In genomic region chr6:155587817-155588216, GRCh38 we compare ENCODE assay signal across 33 cellular contexts.
DNase-seq lines count a peak whose midpoint lies in the region; ATAC-seq, FAIRE-seq and TF ChIP-seq lines count a peak whose summit lies in the region.
"Had no signal": no experiment of that assay in that cellular context is flagged by ENCODE, and none has a peak within 500 bp of the region (broad histone marks: within the 10 kb centered on the region; RNA-seq: fewer than 3 reads in every experiment).

No MANE protein-coding gene starts in this region.

- H2AFZ ChIP-seq in HepG2 (ENCODE audit: low read length) (no peak overlapping the region), K562 (ENCODE audit: low read depth, low read length) (no peak overlapping the region)

- TF ChIP-seq EP300 in HepG2 (IDR thresholded peaks at IDR 0.05; ENCODE audit: low read depth in 2 of 2, low read length in 2 of 2): no peak
- no peak for TF ChIP-seq EP300 in HepG2 (CRISPR knock-in tag; IDR thresholded peaks at IDR 0.05; ENCODE audit: borderline replicate concordance)
- no peak for TF ChIP-seq EP300 in K562 (IDR thresholded peaks at IDR 0.05; ENCODE audit: low read length)

- CTCF ChIA-PET in HepG2 (lab: Yijun Ruan, JAX; ENCODE audit: low intra/inter-chr PET ratio, low total read pairs): no interaction called here
- CTCF ChIA-PET in K562 (lab: Yijun Ruan, JAX; ENCODE audit: low intra/inter-chr PET ratio): no interaction called here

- in situ Hi-C loops in HepG2 (cut with HindIII; ENCODE audit: extremely low pct_ligation_motif_present, low pct_unique_long_range_greater_than_20kb) (no loop called here), K562 (cut with MboI) (no loop called here)

- no peak overlapping the region for H3K4me2 ChIP-seq in HepG2 (ENCODE audit: low read depth, low read length)
- H3K4me2 ChIP-seq in K562 (ENCODE audit: insufficient read depth, low read length): no peak overlapping the region
- H3K4me2 ChIP-seq: A549; BLaER1; BLaER1 treated with 17β-estradiol and CSF1 and Interleukin-3, amounts not matched to agents 10 nM and 100 nM had no signal

- H4K20me1 ChIP-seq in HepG2 (ENCODE audit: insufficient read depth, low read length) (no peaks in the 10 kb centered on the region), K562 (replicated peaks; ENCODE audit: control insufficient read depth, insufficient read depth, low read length) (no peaks in the 10 kb centered on the region)
- H4K20me1 ChIP-seq: BLaER1; BLaER1 treated with 17β-estradiol and CSF1 and Interleukin-3, amounts not matched to agents 10 nM and 100 nM had no signal

- DNase-seq in NCI-H82 (lab: John Stamatoyannopoulos, UW) (peak; percentile 38), NCI-H82 treated with DMSO at 0.1 percent for 48 hours (lab: John Stamatoyannopoulos, UW; ENCODE audit: unreplicated experiment) (no peak), HepG2 (ENCODE audit: low spot score) (no peak), right lobe of liver (no peak), K562 (ENCODE audit: extremely low read depth in 1 of 4, low spot score in 3 of 4) (no peak)
- DNase-seq: 8988T; ACHN; AML-193; BE2C; C1 segment of cervical spinal cord; Caco-2; Calu3; CD4-positive, alpha-beta memory T cell; CD4-positive, alpha-beta T cell; CD4-positive, CD25-positive, alpha-beta regulatory T cell; CD8-positive, alpha-beta memory T cell; CD8-positive, alpha-beta T cell; COR-L47; DMS 273 treated with DMSO at 0.1 percent for 48 hours; DMS153; DMS53; DMS79; DMS79 treated with DMSO at 0.1 percent for 48 hours; DND-41; EL had no signal

- no TSS peak for BruUV-seq in HepG2 (replicated peaks; lab: Mats Ljungman, UMichigan)
- BruUV-seq in K562 (replicated peaks; lab: Mats Ljungman, UMichigan): no TSS peak

- H3K9me1 ChIP-seq in K562 (ENCODE audit: control insufficient read depth, insufficient read depth, low read length): no peaks in the 10 kb centered on the region

- H3K27me3 ChIP-seq in HepG2 (ENCODE audit: control insufficient read depth in 1 of 2, insufficient read depth in 2 of 2, low read length in 2 of 2) (0 out of 5 replicates have a peak, but pooled peaks cover 0 to 4% of the 10 kb centered on the region in 2 experiments), right lobe of liver (no peaks in the 10 kb centered on the region), K562 (ENCODE audit: control insufficient read depth in 2 of 2, insufficient read depth in 2 of 2, low read length in 2 of 2) (no peaks in the 10 kb centered on the region)
- H3K27me3 ChIP-seq: BE2C; BLaER1; BLaER1 treated with 17β-estradiol and CSF1 and Interleukin-3, amounts not matched to agents 10 nM and 100 nM had no signal

- H3K36me3 ChIP-seq in HepG2 (replicated peaks in 1 of 2; ENCODE audit: control insufficient read depth in 1 of 2, insufficient read depth in 2 of 2, low read length in 2 of 2) (no peaks in the 10 kb centered on the region), right lobe of liver (no peaks in the 10 kb centered on the region), K562 (ENCODE audit: control insufficient read depth, insufficient read depth, low read length) (no peaks in the 10 kb centered on the region)
- H3K36me3 ChIP-seq: BE2C; BLaER1; BLaER1 treated with 17β-estradiol and CSF1 and Interleukin-3, amounts not matched to agents 10 nM and 100 nM had no signal

- H3K4me1 ChIP-seq in HepG2 (ENCODE audit: insufficient read depth, low read length) (no peaks in the 10 kb centered on the region), right lobe of liver (no peaks in the 10 kb centered on the region), K562 (replicated peaks in 1 of 2; ENCODE audit: control insufficient read depth in 2 of 2, insufficient read depth in 2 of 2, low read length in 2 of 2) (no peaks in the 10 kb centered on the region)
- H3K4me1 ChIP-seq: A549; BE2C; BLaER1 treated with 17β-estradiol and CSF1 and Interleukin-3, amounts not matched to agents 10 nM and 100 nM had no signal

- FAIRE-seq in HepG2 (lab: Jason Lieb, UNC) (no peak), K562 (lab: Jason Lieb, UNC) (no peak)
- FAIRE-seq: A204.1, A549, D721Med had no signal

- ATAC-seq in HepG2 (no peak), right lobe of liver (no peak), K562 (0 out of 3 replicates have a peak, but pooled peaks have one; percentile 31), GM19351 (IDR thresholded peaks at IDR 0.05; ENCODE audit: unreplicated experiment) (no peak)
- ATAC-seq: A549; CD8-positive, alpha-beta T cell had no signal

- no peak for TF ChIP-seq POLR2A in HepG2 (IDR thresholded peaks at IDR 0.05; ENCODE audit: insufficient read depth in 1 of 2, low read depth in 2 of 2, low read length in 2 of 2)
- no peak for TF ChIP-seq POLR2A in right lobe of liver (IDR thresholded peaks at IDR 0.05)
- TF ChIP-seq POLR2A in K562 (conservative IDR thresholded peaks at IDR 0.05): no peak

- H3K9me3 ChIP-seq in HepG2 (ENCODE audit: low read length): no peaks in the 10 kb centered on the region
- H3K9me3 ChIP-seq in right lobe of liver: no peaks in the 10 kb centered on the region
- no peaks in the 10 kb centered on the region for H3K9me3 ChIP-seq in K562 (replicated peaks; ENCODE audit: control insufficient read depth, insufficient read depth, low read depth, low read length)
- H3K9me3 ChIP-seq: A549, BE2C, Caco-2 had no signal

- H3K4me3 ChIP-seq in HepG2 (replicated peaks in 1 of 3; ENCODE audit: insufficient read depth in 1 of 3, low read depth in 2 of 3, low read length in 3 of 3): no peak overlapping the region
- H3K4me3 ChIP-seq in right lobe of liver: no peak overlapping the region
- H3K4me3 ChIP-seq in K562: no peak overlapping the region
- H3K4me3 ChIP-seq: A549; BLaER1; BLaER1 treated with 17β-estradiol and CSF1 and Interleukin-3, amounts not matched to agents 10 nM and 100 nM had no signal

- TF ChIP-seq RAD21 in HepG2 (CRISPR knock-in tag; IDR thresholded peaks at IDR 0.05): no peak
- no peak for TF ChIP-seq RAD21 in K562 (CRISPR knock-in tag; conservative IDR thresholded peaks at IDR 0.05 in 1 of 2, IDR thresholded peaks at IDR 0.05 in 1 of 2)

- H3K9ac ChIP-seq in HepG2 (ENCODE audit: insufficient read depth, low read depth, low read length) (no peak overlapping the region), K562 (ENCODE audit: insufficient read depth in 1 of 2, low read depth in 2 of 2, low read length in 2 of 2) (no peak overlapping the region)
- H3K9ac ChIP-seq: BLaER1; BLaER1 treated with 17β-estradiol and CSF1 and Interleukin-3, amounts not matched to agents 10 nM and 100 nM had no signal

- TF ChIP-seq CTCF in HepG2 (CRISPR knock-in tag; IDR thresholded peaks at IDR 0.05) (no peak), right lobe of liver (IDR thresholded peaks at IDR 0.05) (no peak), K562 (IDR thresholded peaks at IDR 0.05 in 2 of 3, conservative IDR thresholded peaks at IDR 0.05 in 1 of 3; ENCODE audit: insufficient read depth in 2 of 3, low read depth in 1 of 3, low read length in 3 of 3) (no peak)

- POLR2A ChIA-PET in HepG2 (lab: Yijun Ruan, JAX): no interaction called here
- POLR2A ChIA-PET in K562 (lab: Yijun Ruan, JAX): no interaction called here

- intact Hi-C loops in HepG2 (cut with micrococcal nuclease; ENCODE audit: unreplicated experiment): no loop called here
- intact Hi-C loops in right lobe of liver (cut with DNase I): no loop called here
- intact Hi-C loops in K562 (cut with micrococcal nuclease): no loop called here

- H3K27ac ChIP-seq in HepG2 (ENCODE audit: extremely low read length, insufficient read depth, low read length) (no peak overlapping the region), right lobe of liver (no peak overlapping the region), K562 (ENCODE audit: extremely low read depth, low read depth, low read length) (no peak overlapping the region)
- H3K27ac ChIP-seq: 22Rv1; A549; BLaER1; BLaER1 treated with 17β-estradiol and CSF1 and Interleukin-3, amounts not matched to agents 10 nM and 100 nM; C4-2B had no signal

- no peaks in the 10 kb centered on the region for H3K79me2 ChIP-seq in HepG2 (ENCODE audit: insufficient read depth, low read length)
- H3K79me2 ChIP-seq in K562 (ENCODE audit: control insufficient read depth, insufficient read depth, low read length): no peaks in the 10 kb centered on the region

- 0% methylated on average over 1 of the region's 1 CpG for WGBS in HepG2 (ENCODE audit: low lambda C conversion rate)
- 50% methylated on average over 1 of the region's 1 CpG for WGBS in right lobe of liver (ENCODE audit: insufficient coverage, low coverage, low lambda C conversion rate, missing lambda C conversion rate)
- 0% methylated on average over 1 of the region's 1 CpG for WGBS in K562 (ENCODE audit: insufficient coverage, low coverage, missing lambda C conversion rate)

TF ChIP-seq in HepG2, 621 proteins besides CTCF, POLR2A, EP300 and RAD21 (continues in another document):
- TF ChIP-seq CSRNP2 (CRISPR knock-in tag; conservative IDR thresholded peaks at IDR 0.05; ENCODE audit: low read depth): no peak
- TF ChIP-seq ZNF619 (CRISPR knock-in tag; IDR thresholded peaks at IDR 0.05): no peak
- peak; percentile 92 for TF ChIP-seq ZNF264 (CRISPR knock-in tag; IDR thresholded peaks at IDR 0.05)

TF ChIP-seq in K562, 482 proteins besides CTCF, POLR2A, EP300 and RAD21:
- no peak for TF ChIP-seq DPF2 (IDR thresholded peaks at IDR 0.05)
- no peak for TF ChIP-seq ZNF695 (CRISPR knock-in tag; IDR thresholded peaks at IDR 0.05)
- TF ChIP-seq, protein P1, sequence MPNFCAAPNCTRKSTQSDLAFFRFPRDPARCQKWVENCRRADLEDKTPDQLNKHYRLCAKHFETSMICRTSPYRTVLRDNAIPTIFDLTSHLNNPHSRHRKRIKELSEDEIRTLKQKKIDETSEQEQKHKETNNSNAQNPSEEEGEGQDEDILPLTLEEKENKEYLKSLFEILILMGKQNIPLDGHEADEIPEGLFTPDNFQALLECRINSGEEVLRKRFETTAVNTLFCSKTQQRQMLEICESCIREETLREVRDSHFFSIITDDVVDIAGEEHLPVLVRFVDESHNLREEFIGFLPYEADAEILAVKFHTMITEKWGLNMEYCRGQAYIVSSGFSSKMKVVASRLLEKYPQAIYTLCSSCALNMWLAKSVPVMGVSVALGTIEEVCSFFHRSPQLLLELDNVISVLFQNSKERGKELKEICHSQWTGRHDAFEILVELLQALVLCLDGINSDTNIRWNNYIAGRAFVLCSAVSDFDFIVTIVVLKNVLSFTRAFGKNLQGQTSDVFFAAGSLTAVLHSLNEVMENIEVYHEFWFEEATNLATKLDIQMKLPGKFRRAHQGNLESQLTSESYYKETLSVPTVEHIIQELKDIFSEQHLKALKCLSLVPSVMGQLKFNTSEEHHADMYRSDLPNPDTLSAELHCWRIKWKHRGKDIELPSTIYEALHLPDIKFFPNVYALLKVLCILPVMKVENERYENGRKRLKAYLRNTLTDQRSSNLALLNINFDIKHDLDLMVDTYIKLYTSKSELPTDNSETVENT (CRISPR knock-in tag; IDR thresholded peaks at IDR 0.05): no peak
- no peak for TF ChIP-seq SMAD1 (IDR thresholded peaks at IDR 0.05; ENCODE audit: low read depth, low read length, partially characterized antibody)
TF ChIP-seq in K562: peak in this region for 0.
